Comparison of ENCODE assay signal across 9 cellular contexts in genomic region chr3:36707623-36708409, GRCh38. TPM values are rescaled to one million over a fixed set of nuclear protein-coding genes. Genes with fewer than 3 reads are reported as not detected.
DNase-seq lines count a peak whose midpoint lies in the region; ATAC-seq and TF ChIP-seq lines count a peak whose summit lies in the region.
"Had no signal": no experiment of that assay in that cellular context is flagged by ENCODE, and none has a peak within 500 bp of the region (broad histone marks: within the 10 kb centered on the region; RNA-seq: fewer than 3 reads in every experiment).

No MANE protein-coding gene starts in this region.

- no peak overlapping the region for H3K4me3 ChIP-seq in BE2C (ENCODE audit: low read depth, low read length)
- no peak overlapping the region for H3K4me3 ChIP-seq in endodermal cell (ENCODE audit: low read length)
- H3K4me3 ChIP-seq in thyroid gland (replicated peaks in 1 of 3), result no peak overlapping the region

- H3K4me1 Mint-ChIP-seq in endodermal cell, result no peaks in the 10 kb centered on the region

- no peak overlapping the region for H3K27ac Mint-ChIP-seq in endodermal cell

- intact Hi-C loops in thyroid gland (cut with DNase I), result no loop called here

- no peak for TF ChIP-seq POLR2A in thyroid gland (IDR thresholded peaks at IDR 0.05)

- H3K27ac ChIP-seq in endodermal cell (ENCODE audit: low read depth, low read length) (no peak overlapping the region), thyroid gland (no peak overlapping the region)

- no peaks in the 10 kb centered on the region for H3K36me3 Mint-ChIP-seq in endodermal cell (ENCODE audit: low read depth)

- H3K9ac ChIP-seq in endodermal cell (ENCODE audit: extremely low read depth, low read length, poor library complexity, severe bottlenecking), result no peak overlapping the region

- H3K27me3 ChIP-seq in BE2C, result no peaks in the 10 kb centered on the region
- no peaks in the 10 kb centered on the region for H3K27me3 ChIP-seq in endodermal cell (ENCODE audit: control insufficient read depth, insufficient read depth, low read length, poor library complexity, severe bottlenecking)
- H3K27me3 ChIP-seq in thyroid gland, result no peaks in the 10 kb centered on the region

- H3K9me3 ChIP-seq in BE2C (no peaks in the 10 kb centered on the region), endodermal cell (ENCODE audit: control insufficient read depth, low read length) (no peaks in the 10 kb centered on the region), thyroid gland (no peaks in the 10 kb centered on the region)

- H3K4me1 ChIP-seq in BE2C (no peaks in the 10 kb centered on the region), endodermal cell (ENCODE audit: control insufficient read depth, insufficient read depth, low read length) (no peaks in the 10 kb centered on the region), thyroid gland (no peaks in the 10 kb centered on the region)

- DNase-seq in BE2C (peak; percentile 6), LHCN-M2 (ENCODE audit: low read depth) (peak; percentile 74), endodermal cell (peak; percentile 61), anterior cingulate cortex (lab: John Stamatoyannopoulos, UW) (no peak), thyroid gland (no peak), DMS79 treated with DMSO at 0.1 percent for 48 hours (lab: John Stamatoyannopoulos, UW) (no peak)
- DNase-seq in stimulated activated CD4-positive, alpha-beta T cell treated with anti-CD3 and anti-CD28 coated beads, Interleukin-4, amount 100 ng/mL, for 24 hours, result no peak

- peaks cover 4% of the 10 kb centered on the region for H3K27me3 Mint-ChIP-seq in endodermal cell (ENCODE audit: insufficient read depth)

- peak; percentile 72 for ATAC-seq in GM21367 (IDR thresholded peaks at IDR 0.05; ENCODE audit: unreplicated experiment)

- H3K36me3 ChIP-seq in BE2C (no peaks in the 10 kb centered on the region), endodermal cell (ENCODE audit: control insufficient read depth, insufficient read depth, low read length) (no peaks in the 10 kb centered on the region), thyroid gland (no peaks in the 10 kb centered on the region)

- 54 to 72% methylated on average over 6 of the region's 6 CpGs for WGBS in endodermal cell (ENCODE audit: insufficient coverage in 1 of 2, insufficient read length in 1 of 2), 2 experiments
- 60 to 75% methylated on average over 6 of the region's 6 CpGs for WGBS in thyroid gland, 2 donors

- TF ChIP-seq CTCF in BE2C (IDR thresholded peaks at IDR 0.05; ENCODE audit: low read depth, low read length), result no peak
- peak; percentile 43 for TF ChIP-seq CTCF in endodermal cell (conservative IDR thresholded peaks at IDR 0.05)
- no peak for TF ChIP-seq CTCF in thyroid gland (IDR thresholded peaks at IDR 0.05)

- no peaks in the 10 kb centered on the region for H3K9me3 Mint-ChIP-seq in endodermal cell

- no peak overlapping the region for H3K4me3 Mint-ChIP-seq in endodermal cell

RNA-seq across cellular contexts. Expression of gene DCLK3, which starts 56.5 kb away (rescaled TPM):
- polyA plus RNA-seq in BE2C (2012; ENCODE audit: insufficient read depth, insufficient read length, low read depth), result 0.26 TPM
- total RNA-seq in LHCN-M2 (2014; rRNA removed) (not detected in 2 replicates), endodermal cell (1 to 10 TPM; 2.1 to 3.9 TPM), thyroid gland (under 1 TPM in 1 of 4 donors, not detected in 3; 0.11 TPM)
- not detected for polyA plus RNA-seq in LHCN-M2 (2012)
- 0.64 TPM for polyA plus RNA-seq in endodermal cell (2013, experiment 1 of 2)
- polyA plus RNA-seq in endodermal cell (2013, experiment 2 of 2), result 0.54 TPM
- total RNA-seq: dermis microvascular lymphatic vessel endothelial cell had no signal

Comparison
In these comparisons a context has a peak if more than half of its experiments do, and no peak if none do; other contexts are left out.
1. DNase-seq: peak in BE2C (single experiment), LHCN-M2 (single experiment) and endodermal cell (single experiment); none in anterior cingulate cortex (0 of 58), thyroid gland (0 of 2), stimulated activated CD4-positive, alpha-beta T cell treated with anti-CD3 and anti-CD28 coated beads, Interleukin-4, amount 100 ng/mL, for 24 hours (single experiment) and DMS79 treated with DMSO at 0.1 percent for 48 hours (single experiment).